Comparison of ENCODE assay signal across 6 cellular contexts in genomic region chr11:65539401-65540289, GRCh38. TPM values are rescaled to one million over a fixed set of nuclear protein-coding genes. Genes with fewer than 3 reads are reported as not detected.
DNase-seq lines count a peak whose midpoint lies in the region; TF ChIP-seq lines count a peak whose summit lies in the region.

No MANE protein-coding gene starts in this region.

- no peaks in the 10 kb centered on the region for H3K27me3 ChIP-seq in SU-DHL-6 (ENCODE audit: low read length)

- no peaks in the 10 kb centered on the region for H3K9me3 ChIP-seq in SU-DHL-6 (ENCODE audit: insufficient read depth, low read length)

- peak overlapping the region; percentile 38 for H2AFZ ChIP-seq in SU-DHL-6 (ENCODE audit: low read depth, low read length, severe bottlenecking)

- no peaks in the 10 kb centered on the region for H3K36me3 ChIP-seq in SU-DHL-6 (ENCODE audit: low read length)

- H3K9me3 Mint-ChIP-seq in HFFc6 (no peaks in the 10 kb centered on the region), immature natural killer cell (no peaks in the 10 kb centered on the region)

- peak overlapping the region; percentile 48 for H3K27ac ChIP-seq in SU-DHL-6 (ENCODE audit: low read depth, low read length)

- H3K27ac Mint-ChIP-seq in HFFc6 (peak overlapping the region; percentile 76), immature natural killer cell (peak overlapping the region in 4 of 6 donors; percentile 64 to 88 (median 84))

- peak overlapping the region; percentile 47 for H3K4me3 ChIP-seq in SU-DHL-6 (ENCODE audit: insufficient read depth, low read length, poor library complexity, severe bottlenecking)

- peak overlapping the region; percentile 55 for H3K9ac ChIP-seq in SU-DHL-6 (ENCODE audit: low read length)

- no peaks in the 10 kb centered on the region for H3K79me2 ChIP-seq in SU-DHL-6 (ENCODE audit: insufficient read depth, low read length)

- H3K27me3 Mint-ChIP-seq in HFFc6 (ENCODE audit: insufficient read depth) (peaks cover 12% of the 10 kb centered on the region), immature natural killer cell (ENCODE audit: low read depth in 3 of 3) (peaks cover 0 to 5% (median 3%) of the 10 kb centered on the region in 3 donors)

- H3K4me1 Mint-ChIP-seq in HFFc6 (ENCODE audit: low read depth) (peaks cover 13% of the 10 kb centered on the region), immature natural killer cell (peaks cover 13 to 15% of the 10 kb centered on the region in 2 donors)

- H3K4me3 Mint-ChIP-seq in HFFc6 (peak overlapping the region; percentile 80), immature natural killer cell (peak overlapping the region; percentile 81 to 88 (median 87))

- H3K9me2 ChIP-seq in SU-DHL-6 (replicated peaks; ENCODE audit: insufficient read depth, low read length) = no peaks in the 10 kb centered on the region

- DNase-seq in COLO668 (lab: John Stamatoyannopoulos, UW; ENCODE audit: unreplicated experiment) (peak; percentile 77), HFFc6 (no peak), immature natural killer cell (no peak), NCI-H1436 (lab: John Stamatoyannopoulos, UW) (no peak), midbrain (lab: John Stamatoyannopoulos, UW) (no peak)

- H4K20me1 ChIP-seq in SU-DHL-6 (ENCODE audit: low read depth, low read length) = no peaks in the 10 kb centered on the region

- peak overlapping the region; percentile 49 for H3K4me2 ChIP-seq in SU-DHL-6 (ENCODE audit: low read depth, low read length, poor library complexity, severe bottlenecking)

- TF ChIP-seq CTCF in HFFc6 (IDR thresholded peaks at IDR 0.05) = peak; percentile 70
- TF ChIP-seq CTCF in SU-DHL-6 (IDR thresholded peaks at IDR 0.05; ENCODE audit: insufficient read depth, low read length, poor library complexity, severe bottlenecking) = no peak

- no peaks in the 10 kb centered on the region; the same call in 1 of the 2 replicates for H3F3A ChIP-seq in SU-DHL-6 (ENCODE audit: insufficient read depth)

- H3K36me3 Mint-ChIP-seq in HFFc6 (ENCODE audit: low read depth) (peaks cover 15% of the 10 kb centered on the region; the same call in 1 of the 2 replicates), immature natural killer cell (peaks cover 0 to 5% (median 1%) of the 10 kb centered on the region in 3 donors)

RNA-seq across cellular contexts. Expression of gene SCYL1, which starts 14.8 kb away (rescaled TPM):
- total RNA-seq in HFFc6 (2021; fragmentation: NEBNext Ultra II Directional; extraction: Animal tissue kit (Norgen Biotek cat#: 25700)) = 100 to 1,000 TPM; 120 to 137 (median 126) TPM
- polyA plus RNA-seq in immature natural killer cell = 10 to 100 TPM; 17.8 to 52.5 (median 23.3) TPM

RNA-seq across cellular contexts. Expression of gene LTBP3, which starts 18.5 kb away (rescaled TPM):
- 10 to 100 TPM; 64.0 to 78.1 (median 66.0) TPM for total RNA-seq in HFFc6 (2021; fragmentation: NEBNext Ultra II Directional; extraction: Animal tissue kit (Norgen Biotek cat#: 25700))
- polyA plus RNA-seq in immature natural killer cell = 10 to 100 TPM in 2 of 3 donors, 1 to 10 TPM in 1; 3.3 to 21.0 (median 14.5) TPM

RNA-seq across cellular contexts. Expression of gene ZNRD2, which starts 30.6 kb away (rescaled TPM):
- 10 to 100 TPM; 57.7 to 72.0 (median 64.3) TPM for total RNA-seq in HFFc6 (2021; fragmentation: NEBNext Ultra II Directional; extraction: Animal tissue kit (Norgen Biotek cat#: 25700))
- 100 to 1,000 TPM in 2 of 3 donors, 10 to 100 TPM in 1; 100.0 to 138 (median 117) TPM for polyA plus RNA-seq in immature natural killer cell

RNA-seq across cellular contexts. Expression of gene FAM89B, which starts 32.7 kb away (rescaled TPM):
- total RNA-seq in HFFc6 (2021; fragmentation: NEBNext Ultra II Directional; extraction: Animal tissue kit (Norgen Biotek cat#: 25700)) = 10 to 100 TPM; 40.9 to 52.8 (median 43.7) TPM
- 100 to 1,000 TPM in 2 of 3 donors, 10 to 100 TPM in 1; 98.6 to 173 (median 158) TPM for polyA plus RNA-seq in immature natural killer cell

RNA-seq across cellular contexts. Expression of gene EHBP1L1, which starts 36.2 kb away (rescaled TPM):
- total RNA-seq in HFFc6 (2021; fragmentation: NEBNext Ultra II Directional; extraction: Animal tissue kit (Norgen Biotek cat#: 25700)) = 10 to 100 TPM; 47.5 to 69.3 (median 61.3) TPM
- 10 to 100 TPM; 14.8 to 19.3 (median 17.7) TPM for polyA plus RNA-seq in immature natural killer cell
